9 cellular contexts compared by ENCODE assay signal in the genomic region with DNA sequence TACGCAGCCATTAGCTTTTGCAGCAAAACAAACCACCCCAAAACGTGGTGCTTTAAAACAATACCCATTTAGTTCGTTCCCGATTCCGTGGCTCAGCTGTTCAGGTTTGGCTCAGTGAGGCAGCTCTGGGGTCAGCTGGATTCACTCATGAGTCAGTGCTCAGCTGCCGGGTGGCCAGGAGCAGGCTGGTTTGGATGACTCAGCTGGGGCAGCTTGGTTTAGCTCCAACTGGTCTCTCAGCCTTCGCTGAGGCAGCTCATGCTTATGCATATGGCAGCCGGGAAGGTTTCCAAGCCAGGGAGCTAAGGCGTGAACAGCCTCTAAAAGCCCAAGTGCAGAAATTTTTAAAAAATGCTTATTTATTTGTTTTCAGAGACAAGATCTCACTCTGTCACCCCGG. TPM values are rescaled to one million over a fixed set of nuclear protein-coding genes. Genes with fewer than 3 reads are reported as not detected.
A peak's percentile ranks its signal among the peaks of the same experiment; 100 is the strongest.
DNase-seq lines count a peak whose midpoint lies in the region; ATAC-seq and TF ChIP-seq lines count a peak whose summit lies in the region.
"Had no signal": no experiment of that assay in that cellular context is flagged by ENCODE, and none has a peak within 500 bp of the region (broad histone marks: within the 10 kb centered on the region; RNA-seq: fewer than 3 reads in every experiment).

No MANE protein-coding gene starts in this region.

- TF ChIP-seq POLR2A in GM18505 (IDR thresholded peaks at IDR 0.05; ENCODE audit: borderline replicate concordance, extremely low read depth, insufficient read depth, insufficient read length) = no peak

- H3K4me3 Mint-ChIP-seq in osteocyte (ENCODE audit: unreplicated experiment) = no peak overlapping the region
- no peak overlapping the region for H3K4me3 Mint-ChIP-seq in activated naive CD8-positive, alpha-beta T cell treated with anti-CD3 and anti-CD28 coated beads, Interleukin-2, amount 50 U/mL, for 24 hours

- DNase-seq in AG08396 (ENCODE audit: low spot score) = peak; percentile 96
- DNase-seq in RPMI8226 = peak; percentile 84
- peak; percentile 96 for DNase-seq in fibroblast of the conjunctiva (ENCODE audit: low read depth)
- peak; percentile 86 for DNase-seq in osteocyte (ENCODE audit: extremely low spot score, unreplicated experiment)
- DNase-seq in NCI-H1105 (lab: John Stamatoyannopoulos, UW) = no peak
- DNase-seq in activated naive CD8-positive, alpha-beta T cell treated with anti-CD3 and anti-CD28 coated beads, Interleukin-2, amount 50 U/mL, for 24 hours = no peak
- DNase-seq in stimulated activated CD8-positive, alpha-beta memory T cell treated with anti-CD3 and anti-CD28 coated beads, Interleukin-4, amount 100 ng/mL, for 48 hours = no peak
- DNase-seq: NCI-H187 had no signal

- TF ChIP-seq CTCF in osteocyte (IDR thresholded peaks at IDR 0.05) = no peak

- H3K4me1 Mint-ChIP-seq in osteocyte (ENCODE audit: unreplicated experiment) = peaks cover 25% of the 10 kb centered on the region
- H3K4me1 Mint-ChIP-seq in activated naive CD8-positive, alpha-beta T cell treated with anti-CD3 and anti-CD28 coated beads, Interleukin-2, amount 50 U/mL, for 24 hours = no peaks in the 10 kb centered on the region

- H3K36me3 Mint-ChIP-seq in osteocyte (ENCODE audit: unreplicated experiment) = no peaks in the 10 kb centered on the region
- H3K36me3 Mint-ChIP-seq in activated naive CD8-positive, alpha-beta T cell treated with anti-CD3 and anti-CD28 coated beads, Interleukin-2, amount 50 U/mL, for 24 hours (ENCODE audit: low read depth) = no peaks in the 10 kb centered on the region

- peak overlapping the region; percentile 27 for H3K27ac Mint-ChIP-seq in osteocyte (ENCODE audit: unreplicated experiment)
- H3K27ac Mint-ChIP-seq in activated naive CD8-positive, alpha-beta T cell treated with anti-CD3 and anti-CD28 coated beads, Interleukin-2, amount 50 U/mL, for 24 hours = no peak overlapping the region

- no peaks in the 10 kb centered on the region for H3K27me3 Mint-ChIP-seq in osteocyte (ENCODE audit: unreplicated experiment)
- no peaks in the 10 kb centered on the region for H3K27me3 Mint-ChIP-seq in activated naive CD8-positive, alpha-beta T cell treated with anti-CD3 and anti-CD28 coated beads, Interleukin-2, amount 50 U/mL, for 24 hours

- no peak for ATAC-seq in activated naive CD8-positive, alpha-beta T cell treated with anti-CD3 and anti-CD28 coated beads, Interleukin-2, amount 50 U/mL, for 24 hours
- no peak for ATAC-seq in GM18505 (IDR thresholded peaks at IDR 0.05; ENCODE audit: unreplicated experiment)

- H3K9me3 Mint-ChIP-seq in osteocyte (ENCODE audit: unreplicated experiment) = peaks cover 7% of the 10 kb centered on the region
- H3K9me3 Mint-ChIP-seq in activated naive CD8-positive, alpha-beta T cell treated with anti-CD3 and anti-CD28 coated beads, Interleukin-2, amount 50 U/mL, for 24 hours = no peaks in the 10 kb centered on the region

RNA-seq across cellular contexts. Expression of gene CD99, which starts 13.3 kb away (rescaled TPM):
- 621 and 679 TPM in 2 replicates for total RNA-seq in osteocyte

Comparison
In these comparisons a context has a peak if more than half of its experiments do, and no peak if none do; other contexts are left out.
1. DNase-seq: peak in AG08396 (single experiment), RPMI8226 (single experiment), fibroblast of the conjunctiva (single experiment) and osteocyte (single experiment); none in NCI-H1105 (single experiment), activated naive CD8-positive, alpha-beta T cell treated with anti-CD3 and anti-CD28 coated beads, Interleukin-2, amount 50 U/mL, for 24 hours (single experiment) and stimulated activated CD8-positive, alpha-beta memory T cell treated with anti-CD3 and anti-CD28 coated beads, Interleukin-4, amount 100 ng/mL, for 48 hours (single experiment).